11 cellular contexts compared by ENCODE assay signal in the genomic region with DNA sequence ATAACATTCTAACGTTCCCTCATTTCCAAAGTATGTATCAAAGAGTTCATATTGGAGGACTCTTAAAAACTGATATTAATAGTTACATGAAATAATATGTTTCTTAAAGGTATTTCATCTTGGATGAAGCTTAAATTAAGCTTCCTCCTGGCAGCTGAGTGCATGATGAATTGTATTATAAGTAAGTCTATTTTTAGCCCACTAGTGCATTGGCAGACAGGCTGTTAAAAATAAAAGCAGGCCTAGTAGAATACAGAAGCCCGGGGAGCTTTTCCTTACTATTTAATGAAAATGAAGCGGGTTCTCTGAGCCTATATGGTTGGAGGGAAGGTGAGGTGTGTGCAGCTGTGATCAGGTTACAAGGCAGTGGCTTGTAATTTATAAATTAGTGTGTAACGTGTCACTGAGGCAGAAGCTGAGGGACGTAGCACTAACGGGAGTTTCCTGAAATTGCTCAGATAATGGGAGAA.
DNase-seq lines count a peak whose midpoint lies in the region; ATAC-seq and TF ChIP-seq lines count a peak whose summit lies in the region.
"Had no signal": no experiment of that assay in that cellular context is flagged by ENCODE, and none has a peak within 500 bp of the region (broad histone marks: within the 10 kb centered on the region; RNA-seq: fewer than 3 reads in every experiment).

No MANE protein-coding gene starts in this region.

- no peak overlapping the region for H3K4me3 Mint-ChIP-seq in chondrocyte (ENCODE audit: unreplicated experiment)
- H3K4me3 Mint-ChIP-seq: activated CD4-positive, alpha-beta T cell treated with anti-CD3 and anti-CD28 coated beads, Interleukin-2, amount 10 ng/mL, durations not matched to agents 7 days and 5 days; central memory CD8-positive, alpha-beta T cell had no signal

- peak overlapping the region; percentile 81 for H2AFZ ChIP-seq in osteoblast (ENCODE audit: low read length)

- H3K27me3 Mint-ChIP-seq in chondrocyte (ENCODE audit: low read depth), result peaks cover 16% of the 10 kb centered on the region

- H3K4me3 ChIP-seq in osteoblast (ENCODE audit: insufficient read depth, low read length) (no peak overlapping the region), suprapubic skin (no peak overlapping the region)
- H3K4me3 ChIP-seq: skin epidermis had no signal

- no peaks in the 10 kb centered on the region for H3K36me3 Mint-ChIP-seq in chondrocyte (ENCODE audit: low read depth)

- DNase-seq in chondrocyte (ENCODE audit: low spot score) (no peak), osteoblast (ENCODE audit: insufficient read length, low spot score, missing footprints) (no peak), posterior cingulate gyrus (no peak), suprapubic skin (ENCODE audit: low spot score in 2 of 2) (no peak)

- 27% methylated on average over 6 of the region's 6 CpGs for WGBS in suprapubic skin

- peaks cover 14% of the 10 kb centered on the region for H3K4me1 Mint-ChIP-seq in chondrocyte (ENCODE audit: low read depth)

- TF ChIP-seq CTCF in chondrocyte (IDR thresholded peaks at IDR 0.05) (no peak), osteoblast (IDR thresholded peaks at IDR 0.05; ENCODE audit: extremely low read depth, low read depth, low read length) (no peak), suprapubic skin (IDR thresholded peaks at IDR 0.05) (no peak)

- H3K27me3 ChIP-seq in osteoblast (ENCODE audit: insufficient read depth, low read length) (peaks cover 5% of the 10 kb centered on the region), suprapubic skin (no peaks in the 10 kb centered on the region)

- no peak for TF ChIP-seq EP300 in suprapubic skin (IDR thresholded peaks at IDR 0.05)

- ATAC-seq in GM18907 (IDR thresholded peaks at IDR 0.05; ENCODE audit: unreplicated experiment), result peak; percentile 8
- peak; percentile 6 for ATAC-seq in HG02763 (IDR thresholded peaks at IDR 0.05; ENCODE audit: unreplicated experiment)
- ATAC-seq in HG03196 (IDR thresholded peaks at IDR 0.05; ENCODE audit: unreplicated experiment), result no peak
- ATAC-seq in HG02885 (IDR thresholded peaks at IDR 0.05; ENCODE audit: poor library complexity, unreplicated experiment), result no peak

- peaks cover 3% of the 10 kb centered on the region for H3K9me3 ChIP-seq in osteoblast (ENCODE audit: low read depth, low read length)
- H3K9me3 ChIP-seq in suprapubic skin, result no peaks in the 10 kb centered on the region

- intact Hi-C loops in posterior cingulate gyrus (cut with DNase I), result loop anchor here (1.0 kb wide), 1 partner anchor 35 kb away; no protein-coding TSS in a partner anchor

- H3K79me2 ChIP-seq in osteoblast (ENCODE audit: insufficient read depth, low read length), result no peaks in the 10 kb centered on the region

- H3K9me3 Mint-ChIP-seq in chondrocyte (ENCODE audit: low read depth), result peaks cover 3% of the 10 kb centered on the region
- H3K9me3 Mint-ChIP-seq: central memory CD8-positive, alpha-beta T cell had no signal

- H3K36me3 ChIP-seq in osteoblast (ENCODE audit: insufficient read depth, low read length) (no peaks in the 10 kb centered on the region), suprapubic skin (no peaks in the 10 kb centered on the region)

- no peaks in the 10 kb centered on the region for H4K20me1 ChIP-seq in osteoblast (ENCODE audit: insufficient read depth, low read length)

- H3K4me2 ChIP-seq in osteoblast (ENCODE audit: insufficient read depth, low read length), result peak overlapping the region; percentile 32

- H3K27ac Mint-ChIP-seq in chondrocyte (ENCODE audit: unreplicated experiment), result peak overlapping the region; percentile 62

- H3K27ac ChIP-seq in osteoblast (ENCODE audit: low read depth, low read length) (peak overlapping the region; percentile 39), suprapubic skin (no peak overlapping the region)

- peaks cover 6% of the 10 kb centered on the region for H3K4me1 ChIP-seq in osteoblast (ENCODE audit: insufficient read depth, low read length)
- H3K4me1 ChIP-seq in suprapubic skin, result peaks cover 5% of the 10 kb centered on the region

- TF ChIP-seq POLR2A in suprapubic skin (IDR thresholded peaks at IDR 0.05), result no peak

Comparison
In these comparisons a context has a peak if more than half of its experiments do, and no peak if none do; other contexts are left out.
1. ATAC-seq: peak in GM18907 (single experiment) and HG02763 (single experiment); none in HG03196 (single experiment) and HG02885 (single experiment).